In genomic region chr20:49567421-49568256, GRCh38 we compare ENCODE assay signal across 9 cellular contexts. TPM values are rescaled to one million over a fixed set of nuclear protein-coding genes. Genes with fewer than 3 reads are reported as not detected.
DNase-seq lines count a peak whose midpoint lies in the region; ATAC-seq and TF ChIP-seq lines count a peak whose summit lies in the region.
"Had no signal": no experiment of that assay in that cellular context is flagged by ENCODE, and none has a peak within 500 bp of the region (broad histone marks: within the 10 kb centered on the region; RNA-seq: fewer than 3 reads in every experiment).

Gene PTGIS (minus strand): TSS chr20:49568137. CDS start chr20:49568116, 21 bp downstream.

- H3K4me1 ChIP-seq in psoas muscle, result no peaks in the 10 kb centered on the region

- peak; percentile 61 for ATAC-seq in activated CD8-positive, alpha-beta T cell treated with anti-CD3 and anti-CD28 coated beads, Interleukin-2, amount 10 ng/mL, durations not matched to agents 7 days and 5 days
- ATAC-seq in left ventricle myocardium superior, result peak; percentile 60
- ATAC-seq in psoas muscle, result peak; percentile 30 to 60 (median 54)
- ATAC-seq in HG03196 (IDR thresholded peaks at IDR 0.05; ENCODE audit: unreplicated experiment), result no peak
- ATAC-seq in GM18909 (IDR thresholded peaks at IDR 0.05; ENCODE audit: poor library complexity, unreplicated experiment), result no peak

- H3K27me3 ChIP-seq in psoas muscle (ENCODE audit: insufficient read depth in 3 of 3, low read length in 2 of 3), result peaks cover 0 to 35% (median 5%) of the 10 kb centered on the region in 3 donors

- peak; percentile 42 for DNase-seq in EH (ENCODE audit: low read depth)
- DNase-seq in activated CD8-positive, alpha-beta T cell treated with anti-CD3 and anti-CD28 coated beads, Interleukin-2, amount 10 ng/mL, durations not matched to agents 7 days and 5 days, result no peak
- DNase-seq in left ventricle myocardium superior, result peak; percentile 68
- peak in 1 of 2 donors; percentile 50 for DNase-seq in psoas muscle
- no peak for DNase-seq in activated gamma-delta T cell (lab: John Stamatoyannopoulos, UW)
- no peak for DNase-seq in COLO829 (ENCODE audit: low spot score)

- no peak for TF ChIP-seq CTCF in psoas muscle (IDR thresholded peaks at IDR 0.05)

- peaks cover 39% of the 10 kb centered on the region for H3K27me3 Mint-ChIP-seq in activated CD8-positive, alpha-beta T cell treated with anti-CD3 and anti-CD28 coated beads, Interleukin-2, amount 10 ng/mL, durations not matched to agents 7 days and 5 days (ENCODE audit: low read depth)

- H3K4me1 Mint-ChIP-seq in activated CD8-positive, alpha-beta T cell treated with anti-CD3 and anti-CD28 coated beads, Interleukin-2, amount 10 ng/mL, durations not matched to agents 7 days and 5 days (ENCODE audit: low read depth), result peaks cover 33% of the 10 kb centered on the region

- H3K27ac ChIP-seq in psoas muscle, result peak within 1 kb of the TSS; percentile 53
- H3K27ac ChIP-seq: neutrophil had no signal

- no peaks in the 10 kb centered on the region for H3K36me3 ChIP-seq in psoas muscle (ENCODE audit: insufficient read depth in 1 of 2, low read depth in 1 of 2)
- H3K36me3 ChIP-seq: neutrophil had no signal

- peak within 1 kb of the TSS; percentile 64 for H3K4me3 ChIP-seq in psoas muscle

- H3K4me3 Mint-ChIP-seq in activated CD8-positive, alpha-beta T cell treated with anti-CD3 and anti-CD28 coated beads, Interleukin-2, amount 10 ng/mL, durations not matched to agents 7 days and 5 days, result peak within 1 kb of the TSS; percentile 31

- CTCF ChIA-PET in activated CD8-positive, alpha-beta T cell treated with anti-CD3 and anti-CD28 coated beads, Interleukin-2, amount 10 ng/mL, durations not matched to agents 7 days and 5 days (lab: Charles Lee), result no interaction called here

- POLR2A ChIA-PET in activated CD8-positive, alpha-beta T cell treated with anti-CD3 and anti-CD28 coated beads, Interleukin-2, amount 10 ng/mL, durations not matched to agents 7 days and 5 days (lab: Charles Lee), result no interaction called here

- H3K9me3 Mint-ChIP-seq in activated CD8-positive, alpha-beta T cell treated with anti-CD3 and anti-CD28 coated beads, Interleukin-2, amount 10 ng/mL, durations not matched to agents 7 days and 5 days (ENCODE audit: insufficient read depth), result peaks cover 4% of the 10 kb centered on the region

- H3K9me3 ChIP-seq in psoas muscle, result no peaks in the 10 kb centered on the region
- H3K9me3 ChIP-seq: neutrophil had no signal

- 9 to 16% (median 15%) methylated on average over 44 to 68 of the region's 68 CpGs for WGBS in psoas muscle, 3 donors

- intact Hi-C loops in left ventricle myocardium superior (cut with micrococcal nuclease) (no loop called here), psoas muscle (cut with DNase I) (no loop called here)

- peak within 1 kb of the TSS; percentile 25 for H3K27ac Mint-ChIP-seq in activated CD8-positive, alpha-beta T cell treated with anti-CD3 and anti-CD28 coated beads, Interleukin-2, amount 10 ng/mL, durations not matched to agents 7 days and 5 days

- H3K36me3 Mint-ChIP-seq in activated CD8-positive, alpha-beta T cell treated with anti-CD3 and anti-CD28 coated beads, Interleukin-2, amount 10 ng/mL, durations not matched to agents 7 days and 5 days (ENCODE audit: low read depth), result peaks cover 9% of the 10 kb centered on the region

RNA-seq across cellular contexts. Expression of gene PTGIS, which starts in this region (rescaled TPM):
- 1 to 10 TPM; 1.9 to 2.5 TPM for total RNA-seq in activated CD8-positive, alpha-beta T cell treated with anti-CD3 and anti-CD28 coated beads, Interleukin-2, amount 10 ng/mL, durations not matched to agents 7 days and 5 days
- total RNA-seq in left ventricle myocardium superior, result 24.0 TPM
- total RNA-seq in psoas muscle, result 10 to 100 TPM in 2 of 4 donors, 1 to 10 TPM in 2; 8.0 to 26.5 (median 13.3) TPM
- 1 to 10 TPM; 2.7 to 4.1 (median 3.6) TPM for polyA plus RNA-seq in psoas muscle

Comparison
In these comparisons a context has a peak if more than half of its experiments do, and no peak if none do; other contexts are left out.
1. DNase-seq: peak in EH (single experiment) and left ventricle myocardium superior (single experiment); none in activated CD8-positive, alpha-beta T cell treated with anti-CD3 and anti-CD28 coated beads, Interleukin-2, amount 10 ng/mL, durations not matched to agents 7 days and 5 days (single experiment), activated gamma-delta T cell (single experiment) and COLO829 (single experiment).
2. ATAC-seq: peak in activated CD8-positive, alpha-beta T cell treated with anti-CD3 and anti-CD28 coated beads, Interleukin-2, amount 10 ng/mL, durations not matched to agents 7 days and 5 days (single experiment), left ventricle myocardium superior (single experiment) and psoas muscle (4 of 4); none in HG03196 (single experiment) and GM18909 (single experiment).